In genomic region chr16:87497023-87497766, GRCh38 we compare ENCODE assay signal across 1 cellular context.
TF ChIP-seq lines count a peak whose summit lies in the region.
"Not testable (repeated sequence)": the region's sequence is repeated elsewhere in the genome, so short reads cannot be mapped to it uniquely, and the experiment has no call there.

No MANE protein-coding gene starts in this region.

TF ChIP-seq in HepG2, 621 proteins besides CTCF, POLR2A, EP300 and RAD21 (continued from another document):
- TF ChIP-seq ZNF280B (CRISPR knock-in tag; IDR thresholded peaks at IDR 0.05; ENCODE audit: borderline replicate concordance) (peak; percentile 82; the same call in 1 of the 2 replicates), SOX6 (CRISPR knock-in tag; IDR thresholded peaks at IDR 0.05) (peak; percentile 71), ZNF878 (CRISPR knock-in tag; IDR thresholded peaks at IDR 0.05) (0 out of 2 replicates have a peak, but pooled peaks have one; percentile 57), DBP (CRISPR knock-in tag; IDR thresholded peaks at IDR 0.05; ENCODE audit: not compliant biosample characterization) (peak; percentile 47), ZNF883 (CRISPR knock-in tag; IDR thresholded peaks at IDR 0.05; ENCODE audit: not compliant biosample characterization) (peak; percentile 50), SALL1 (CRISPR knock-in tag; IDR thresholded peaks at IDR 0.05) (peak; percentile 71), HNF4G (IDR thresholded peaks at IDR 0.05; ENCODE audit: borderline replicate concordance, low read depth, low read length) (0 out of 2 replicates have a peak, but pooled peaks have one; percentile 22), NRL (CRISPR knock-in tag; IDR thresholded peaks at IDR 0.05; ENCODE audit: borderline replicate concordance) (peak; percentile 76; the same call in 1 of the 2 replicates), HOXA5 (CRISPR knock-in tag; IDR thresholded peaks at IDR 0.05) (peak; percentile 66; the same call in 1 of the 2 replicates), ARID5B (CRISPR knock-in tag; IDR thresholded peaks at IDR 0.05) (peak; percentile 68), ZNF451 (CRISPR knock-in tag; IDR thresholded peaks at IDR 0.05) (0 out of 2 replicates have a peak, but pooled peaks have one; percentile 24), TEAD3 (CRISPR knock-in tag; optimal IDR thresholded peaks at IDR 0.05; ENCODE audit: borderline replicate concordance) (peak; percentile 8), HIVEP1 (CRISPR knock-in tag; IDR thresholded peaks at IDR 0.05) (peak; percentile 26; the same call in 1 of the 2 replicates), ZNF263 (CRISPR knock-in tag; IDR thresholded peaks at IDR 0.05) (peak; percentile 38; the same call in 1 of the 2 replicates), TGIF2 (CRISPR knock-in tag; IDR thresholded peaks at IDR 0.05) (0 out of 2 replicates have a peak, but pooled peaks have one; percentile 73), MTERF4 (CRISPR knock-in tag; IDR thresholded peaks at IDR 0.05) (peak; percentile 63; the same call in 1 of the 2 replicates), ZNF629 (CRISPR knock-in tag; conservative IDR thresholded peaks at IDR 0.05) (peak; percentile 33), MLX (CRISPR knock-in tag; IDR thresholded peaks at IDR 0.05) (peak; percentile 69), IRF1 (CRISPR knock-in tag; IDR thresholded peaks at IDR 0.05; ENCODE audit: low read depth) (0 out of 2 replicates have a peak, but pooled peaks have one; percentile 52), ERF (CRISPR knock-in tag; IDR thresholded peaks at IDR 0.05) (peak; percentile 54; the same call in 1 of the 2 replicates), SAP130 (CRISPR knock-in tag; IDR thresholded peaks at IDR 0.05; ENCODE audit: low read depth) (peak; percentile 74; the same call in 1 of the 2 replicates)
- TF ChIP-seq, protein P1, sequence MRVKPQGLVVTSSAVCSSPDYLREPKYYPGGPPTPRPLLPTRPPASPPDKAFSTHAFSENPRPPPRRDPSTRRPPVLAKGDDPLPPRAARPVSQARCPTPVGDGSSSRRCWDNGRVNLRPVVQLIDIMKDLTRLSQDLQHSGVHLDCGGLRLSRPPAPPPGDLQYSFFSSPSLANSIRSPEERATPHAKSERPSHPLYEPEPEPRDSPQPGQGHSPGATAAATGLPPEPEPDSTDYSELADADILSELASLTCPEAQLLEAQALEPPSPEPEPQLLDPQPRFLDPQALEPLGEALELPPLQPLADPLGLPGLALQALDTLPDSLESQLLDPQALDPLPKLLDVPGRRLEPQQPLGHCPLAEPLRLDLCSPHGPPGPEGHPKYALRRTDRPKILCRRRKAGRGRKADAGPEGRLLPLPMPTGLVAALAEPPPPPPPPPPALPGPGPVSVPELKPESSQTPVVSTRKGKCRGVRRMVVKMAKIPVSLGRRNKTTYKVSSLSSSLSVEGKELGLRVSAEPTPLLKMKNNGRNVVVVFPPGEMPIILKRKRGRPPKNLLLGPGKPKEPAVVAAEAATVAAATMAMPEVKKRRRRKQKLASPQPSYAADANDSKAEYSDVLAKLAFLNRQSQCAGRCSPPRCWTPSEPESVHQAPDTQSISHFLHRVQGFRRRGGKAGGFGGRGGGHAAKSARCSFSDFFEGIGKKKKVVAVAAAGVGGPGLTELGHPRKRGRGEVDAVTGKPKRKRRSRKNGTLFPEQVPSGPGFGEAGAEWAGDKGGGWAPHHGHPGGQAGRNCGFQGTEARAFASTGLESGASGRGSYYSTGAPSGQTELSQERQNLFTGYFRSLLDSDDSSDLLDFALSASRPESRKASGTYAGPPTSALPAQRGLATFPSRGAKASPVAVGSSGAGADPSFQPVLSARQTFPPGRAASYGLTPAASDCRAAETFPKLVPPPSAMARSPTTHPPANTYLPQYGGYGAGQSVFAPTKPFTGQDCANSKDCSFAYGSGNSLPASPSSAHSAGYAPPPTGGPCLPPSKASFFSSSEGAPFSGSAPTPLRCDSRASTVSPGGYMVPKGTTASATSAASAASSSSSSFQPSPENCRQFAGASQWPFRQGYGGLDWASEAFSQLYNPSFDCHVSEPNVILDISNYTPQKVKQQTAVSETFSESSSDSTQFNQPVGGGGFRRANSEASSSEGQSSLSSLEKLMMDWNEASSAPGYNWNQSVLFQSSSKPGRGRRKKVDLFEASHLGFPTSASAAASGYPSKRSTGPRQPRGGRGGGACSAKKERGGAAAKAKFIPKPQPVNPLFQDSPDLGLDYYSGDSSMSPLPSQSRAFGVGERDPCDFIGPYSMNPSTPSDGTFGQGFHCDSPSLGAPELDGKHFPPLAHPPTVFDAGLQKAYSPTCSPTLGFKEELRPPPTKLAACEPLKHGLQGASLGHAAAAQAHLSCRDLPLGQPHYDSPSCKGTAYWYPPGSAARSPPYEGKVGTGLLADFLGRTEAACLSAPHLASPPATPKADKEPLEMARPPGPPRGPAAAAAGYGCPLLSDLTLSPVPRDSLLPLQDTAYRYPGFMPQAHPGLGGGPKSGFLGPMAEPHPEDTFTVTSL (CRISPR knock-in tag; IDR thresholded peaks at IDR 0.05; ENCODE audit: borderline replicate concordance) = peak; percentile 82
- not testable (repeated sequence) for TF ChIP-seq SOX6 (IDR thresholded peaks at IDR 0.05); HNF4G (CRISPR knock-in tag; IDR thresholded peaks at IDR 0.05; ENCODE audit: borderline replicate concordance, low read depth)
TF ChIP-seq in HepG2: peak in this region for 121; not testable (repeated sequence) for 500.
